In the genomic region with DNA sequence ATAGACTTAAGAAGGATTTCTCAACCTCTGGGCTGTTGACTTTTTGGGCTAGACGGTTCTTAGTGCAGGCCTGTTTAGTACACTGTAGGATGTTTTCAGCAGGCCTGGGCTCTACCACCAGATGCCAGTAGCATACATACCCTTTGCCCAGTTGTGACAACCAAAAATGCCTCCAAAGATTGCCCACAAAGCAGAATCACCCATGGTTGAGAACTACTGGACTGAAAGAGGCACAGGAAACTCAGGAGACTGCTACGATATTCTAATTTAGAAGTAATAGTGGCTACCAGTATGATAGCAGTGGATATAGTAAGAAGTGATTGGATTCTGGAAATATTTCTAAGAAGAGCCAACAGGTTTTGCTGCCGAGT, we compare ENCODE assay signal across 17 cellular contexts.
"Had no signal": no experiment of that assay in that cellular context is flagged by ENCODE, and none has a peak within 500 bp of the region (broad histone marks: within the 10 kb centered on the region; RNA-seq: fewer than 3 reads in every experiment).

No MANE protein-coding gene starts in this region.

- DNase-seq: effector memory CD4-positive, alpha-beta T cell; heart left ventricle; hippocampal formation; left colon; mammary epithelial cell; mucosa of descending colon; nucleus accumbens; ovary; right cardiac atrium; stimulated activated CD4-positive, alpha-beta T cell treated with anti-CD3 and anti-CD28 coated beads, Interleukin-2, amount 100 ng/mL, for 48 hours; tibial artery; upper lobe of left lung; uterus had no signal

- H3K4me2 ChIP-seq: neural progenitor cell, smooth muscle cell had no signal

- H2AFZ ChIP-seq: neural progenitor cell had no signal

- H3K4me3 ChIP-seq: heart left ventricle, mucosa of descending colon, neural progenitor cell, ovary, smooth muscle cell, tibial artery, upper lobe of left lung, uterus had no signal

- H3K36me3 ChIP-seq: ovary, uterus had no signal

- H3K9ac ChIP-seq: neural progenitor cell had no signal

- H3K9me3 ChIP-seq: heart left ventricle, mucosa of descending colon, ovary, tibial artery, upper lobe of left lung, uterus had no signal

- H3K4me1 ChIP-seq: heart left ventricle, neural progenitor cell, tibial artery, upper lobe of left lung, uterus had no signal

- H3K27me3 ChIP-seq: heart left ventricle, neural progenitor cell, ovary, tibial artery, upper lobe of left lung, uterus had no signal

- H3K27ac ChIP-seq: heart left ventricle, neural progenitor cell, ovary, tibial artery, upper lobe of left lung, uterus had no signal

- ATAC-seq: esophagus mucosa; heart left ventricle; natural killer cell treated with Interleukin-12 subunit alpha and Interleukin-12 subunit beta and Interleukin-15 and Interleukin-18, amount 100 ng/mL, for 72 hours; right cardiac atrium had no signal
